21 cellular contexts compared by ENCODE assay signal in the genomic region with DNA sequence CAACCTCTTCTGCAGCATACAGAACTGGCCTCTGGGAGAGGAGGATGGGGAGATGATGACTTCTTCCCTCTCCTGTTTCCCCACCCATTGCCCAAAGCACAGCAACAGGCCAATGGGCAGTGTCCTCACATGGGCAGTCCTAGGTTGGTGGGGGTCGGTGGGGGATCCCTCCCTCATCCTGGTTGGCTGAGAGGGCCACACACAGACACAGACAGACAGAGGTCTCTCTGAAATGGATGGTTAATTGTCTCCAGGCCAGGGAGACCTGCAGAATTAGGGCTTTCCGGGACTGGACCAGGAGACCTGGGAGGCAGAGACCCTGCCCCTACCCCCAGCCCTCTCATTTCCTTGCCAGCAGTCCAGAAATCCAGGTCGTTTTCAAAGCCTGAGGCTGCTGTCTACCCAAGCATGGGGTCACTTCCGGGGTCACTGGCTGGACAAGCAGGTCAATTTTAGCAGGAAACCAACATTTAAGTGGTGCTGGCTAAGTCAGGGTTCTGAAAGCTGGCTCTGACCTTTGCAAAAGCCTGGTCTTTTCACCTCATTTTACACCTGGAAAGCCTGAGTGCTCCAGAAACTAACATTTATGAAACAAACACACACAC. TPM values are rescaled to one million over a fixed set of nuclear protein-coding genes. Genes with fewer than 3 reads are reported as not detected.
"Had no signal": no experiment of that assay in that cellular context is flagged by ENCODE, and none has a peak within 500 bp of the region (broad histone marks: within the 10 kb centered on the region; RNA-seq: fewer than 3 reads in every experiment).

No MANE protein-coding gene starts in this region.

- H3K27ac ChIP-seq: colonic mucosa, hepatocyte, ovary, right atrium auricular region, suprapubic skin, thyroid gland, upper lobe of left lung, uterus had no signal

- H3K4me1 ChIP-seq: right atrium auricular region, uterus had no signal

- H3K27ac Mint-ChIP-seq: naive thymus-derived CD8-positive, alpha-beta T cell had no signal

- H3K4me3 ChIP-seq: colonic mucosa, hepatocyte, mucosa of descending colon, ovary, right atrium auricular region, smooth muscle cell, suprapubic skin, thyroid gland, upper lobe of left lung, uterus had no signal

- H3K79me2 ChIP-seq: hepatocyte had no signal

- H3K36me3 Mint-ChIP-seq: naive thymus-derived CD8-positive, alpha-beta T cell had no signal

- H3K9me3 ChIP-seq: colonic mucosa, mucosa of descending colon, ovary, right atrium auricular region, suprapubic skin, thyroid gland, upper lobe of left lung, uterus had no signal

- H3K36me3 ChIP-seq: colonic mucosa, ovary, right atrium auricular region, suprapubic skin, thyroid gland, upper lobe of left lung, uterus had no signal

- H3K9me3 Mint-ChIP-seq: naive thymus-derived CD8-positive, alpha-beta T cell had no signal

- H2AFZ ChIP-seq: hepatocyte had no signal

- ATAC-seq: left lobe of liver; mucosa of descending colon; naive thymus-derived CD8-positive, alpha-beta T cell had no signal

- H3K27me3 ChIP-seq: ovary, thyroid gland, uterus had no signal

- H3K4me2 ChIP-seq: hepatocyte, smooth muscle cell had no signal

- H3K4me3 Mint-ChIP-seq: naive thymus-derived CD8-positive, alpha-beta T cell; neural crest cell had no signal

- DNase-seq: colonic mucosa; dermis blood vessel endothelial cell; effector CD4-positive, alpha-beta T cell; foreskin melanocyte; head of caudate nucleus; mammary epithelial cell; mucosa of descending colon; naive thymus-derived CD8-positive, alpha-beta T cell; nucleus accumbens; ovary; stimulated activated CD4-positive, alpha-beta T cell treated with anti-CD3 and anti-CD28 coated beads, Interleukin-2, amount 100 ng/mL, for 48 hours; stimulated activated naive CD4-positive, alpha-beta T cell treated with Interleukin-2 at 50 U/mL for 16 hours; thyroid gland; upper lobe of left lung; uterus had no signal

RNA-seq across cellular contexts. Expression of a gene that starts 48.6 kb away (rescaled TPM):
- total RNA-seq: naive thymus-derived CD8-positive, alpha-beta T cell had no signal
- polyA plus RNA-seq: naive thymus-derived CD8-positive, alpha-beta T cell had no signal
